ENCODE assay signal across 8 cellular contexts in genomic region chr18:3297025-3297984, GRCh38. TPM values are rescaled to one million over a fixed set of nuclear protein-coding genes. Genes with fewer than 3 reads are reported as not detected.
DNase-seq lines count a peak whose midpoint lies in the region; ATAC-seq and TF ChIP-seq lines count a peak whose summit lies in the region.

No MANE protein-coding gene starts in this region.

- in situ Hi-C loops in HAP-1 (cut with MboI; ENCODE audit: low sequenced_read_pairs): loop anchor here (25.0 kb wide), 1 partner anchor 690 kb away; no protein-coding TSS in a partner anchor
- in situ Hi-C loops in astrocyte of the spinal cord (cut with HindIII; ENCODE audit: low sequenced_read_pairs): loop anchor here (25.0 kb wide), 2 partner anchors 165 to 315 kb away; partner anchors contain the start of gene TGIF1
- in situ Hi-C loops in gastrocnemius medialis (cut with MboI; ENCODE audit: low sequenced_read_pairs in 4 of 4): no loop called here

- H3K4me3 ChIP-seq in GM06990 (replicated peaks; ENCODE audit: low read depth, low read length) (peak overlapping the region; percentile 70), HAP-1 (peak overlapping the region; percentile 69), MG63 (peak overlapping the region; percentile 48), astrocyte of the spinal cord (ENCODE audit: low read depth, low read length) (peak overlapping the region; percentile 65), iPS-11a (ENCODE audit: low read depth, low read length) (peak overlapping the region; percentile 94), gastrocnemius medialis (peak overlapping the region; percentile 32 to 49 (median 46))

- intact Hi-C loops in gastrocnemius medialis (cut with DNase I; ENCODE audit: low total_unique reads): no loop called here

- H3K36me3 ChIP-seq in GM06990 (ENCODE audit: control insufficient read depth, insufficient read depth, low read length) (no peaks in the 10 kb centered on the region), HAP-1 (replicated peaks) (no peaks in the 10 kb centered on the region), MG63 (no peaks in the 10 kb centered on the region), gastrocnemius medialis (no peaks in the 10 kb centered on the region)

- H3K27ac ChIP-seq in gastrocnemius medialis: no peak overlapping the region

- H3K27me3 ChIP-seq in GM06990 (replicated peaks; ENCODE audit: control insufficient read depth, insufficient read depth, low read length) (no peaks in the 10 kb centered on the region), HAP-1 (ENCODE audit: low read depth) (peaks cover 6% of the 10 kb centered on the region; the same call in 1 of the 2 replicates), MG63 (no peaks in the 10 kb centered on the region), gastrocnemius medialis (peaks cover 0 to 7% (median 0%) of the 10 kb centered on the region in 3 donors)

- no peaks in the 10 kb centered on the region for H3K9me3 ChIP-seq in HAP-1
- peaks cover 3% of the 10 kb centered on the region; the same call in 1 of the 2 replicates for H3K9me3 ChIP-seq in MG63
- no peaks in the 10 kb centered on the region for H3K9me3 ChIP-seq in gastrocnemius medialis

- peak; percentile 70 to 99 for ATAC-seq in gastrocnemius medialis

- TF ChIP-seq CTCF in GM06990 (IDR thresholded peaks at IDR 0.05; ENCODE audit: insufficient read depth, low read length, poor library complexity, severe bottlenecking): peak; percentile 96
- TF ChIP-seq CTCF in astrocyte of the spinal cord (IDR thresholded peaks at IDR 0.05; ENCODE audit: low read depth, low read length): peak; percentile 66
- TF ChIP-seq CTCF in gastrocnemius medialis (IDR thresholded peaks at IDR 0.05 in 4 of 5, conservative IDR thresholded peaks at IDR 0.05 in 1 of 5): no peak

- DNase-seq in GM06990 (ENCODE audit: extremely low read depth, insufficient read length): peak; percentile 74
- DNase-seq in HAP-1 (ENCODE audit: low spot score in 2 of 2): peak; percentile 92 to 97
- DNase-seq in MG63: peak; percentile 88
- DNase-seq in T-helper 22 cell (ENCODE audit: low read depth): peak; percentile 83
- DNase-seq in astrocyte of the spinal cord (ENCODE audit: low read depth, low spot score): peak; percentile 93
- DNase-seq in gastrocnemius medialis: peak; percentile 64 to 87
- no peak for DNase-seq in NCI-H1105 treated with DMSO at 0.1 percent for 48 hours (lab: John Stamatoyannopoulos, UW)

- TF ChIP-seq POLR2A in gastrocnemius medialis (IDR thresholded peaks at IDR 0.05): no peak

- H3K4me1 ChIP-seq in HAP-1: peaks cover 2% of the 10 kb centered on the region
- H3K4me1 ChIP-seq in gastrocnemius medialis: peaks cover 0 to 5% of the 10 kb centered on the region in 2 donors

RNA-seq across cellular contexts. Expression of gene MYL12B, which starts 35.4 kb away (rescaled TPM):
- 311 and 396 TPM in 2 replicates for total RNA-seq in MG63 (2014; rRNA removed; shearing (Covaris generic); ENCODE audit: low replicate concordance)
- total RNA-seq in gastrocnemius medialis: 100 to 1,000 TPM; 100 to 293 (median 185) TPM

RNA-seq across cellular contexts. Expression of gene MYL12A, which starts 49.7 kb away (rescaled TPM):
- total RNA-seq in MG63 (2014; rRNA removed; shearing (Covaris generic); ENCODE audit: low replicate concordance): 750 and 1,020 TPM in 2 replicates
- 1,000 to 10,000 TPM in 2 of 4 donors, 100 to 1,000 TPM in 2; 526 to 2,307 (median 1,474) TPM for total RNA-seq in gastrocnemius medialis

Comparison
In these comparisons a context has a peak if more than half of its experiments do, and no peak if none do; other contexts are left out.
1. CTCF ChIP-seq: peak in GM06990 (single experiment) and astrocyte of the spinal cord (single experiment); none in gastrocnemius medialis (0 of 5).
2. in situ Hi-C loops: an anchor here in HAP-1 (25.0 kb wide) and astrocyte of the spinal cord (25.0 kb wide); none called in gastrocnemius medialis.
3. Peak in every context shown above with its lines, with median percentiles within 50 percentile points of each other: H3K4me3 ChIP-seq.